8 cellular contexts compared by ENCODE assay signal in the genomic region with DNA sequence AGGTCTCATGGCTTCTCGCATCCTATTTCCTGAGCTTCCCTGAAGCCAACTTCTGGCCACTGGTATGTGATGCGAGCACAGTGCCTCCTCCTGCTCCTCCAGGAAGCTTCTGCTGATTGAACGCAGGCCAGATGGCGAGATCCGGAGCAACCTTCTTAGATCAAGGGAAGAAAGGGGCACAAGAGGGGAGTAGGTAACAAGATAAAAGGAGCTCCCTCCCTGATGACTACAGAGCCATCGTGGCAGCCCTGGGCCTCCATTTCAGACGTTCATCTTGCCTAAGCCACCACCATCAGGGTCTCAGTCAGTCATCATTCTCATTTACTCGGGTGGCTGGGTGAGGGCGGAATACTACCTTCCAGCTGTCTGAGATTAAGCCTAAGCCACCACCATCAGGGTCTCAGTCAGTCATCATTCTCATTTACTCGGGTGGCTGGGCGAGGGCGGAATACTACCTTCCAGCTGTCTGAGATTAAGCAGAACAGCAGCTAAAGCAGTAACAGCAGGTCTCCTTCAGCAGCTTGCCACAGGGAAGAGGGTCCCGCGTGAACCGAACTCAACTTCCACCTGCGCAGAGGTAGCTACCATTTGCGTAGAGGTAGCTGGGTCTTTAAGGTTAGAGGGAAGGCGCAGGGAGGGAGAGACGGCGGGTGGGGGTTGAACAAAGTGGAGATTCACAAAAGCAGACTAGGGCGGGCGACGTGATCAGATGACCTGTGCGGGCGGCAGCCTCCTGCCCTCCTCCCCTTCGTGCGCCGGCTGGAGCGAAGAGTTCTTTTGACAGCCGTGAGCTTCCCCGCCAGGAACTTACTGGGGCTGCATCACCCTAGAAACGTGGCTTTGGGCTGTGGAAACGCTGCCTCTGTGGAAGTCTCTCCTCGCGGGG. TPM values are rescaled to one million over a fixed set of nuclear protein-coding genes. Genes with fewer than 3 reads are reported as not detected.
DNase-seq lines count a peak whose midpoint lies in the region; FAIRE-seq and TF ChIP-seq lines count a peak whose summit lies in the region.

No MANE protein-coding gene starts in this region.

- peak overlapping the region; percentile 92 for H3K4me3 Mint-ChIP-seq in mesothelial cell of epicardium

- peak overlapping the region; percentile 76 for H3K4me3 ChIP-seq in HFF-Myc (replicated peaks; ENCODE audit: low read depth, low read length)

- no peaks in the 10 kb centered on the region for H3K27me3 Mint-ChIP-seq in mesothelial cell of epicardium (ENCODE audit: low read depth)

- DNase-seq in GM12891 (ENCODE audit: insufficient read length, low spot score) (no peak), HFF-Myc (ENCODE audit: extremely low read depth, low read depth) (no peak), NCI-H2029 (lab: John Stamatoyannopoulos, UW) (peak; percentile 34), mesothelial cell of epicardium (ENCODE audit: low spot score in 2 of 2, unreplicated experiment in 2 of 2) (no peak), D721Med (ENCODE audit: insufficient read length, low spot score) (no peak)
- DNase-seq in activated CD4-positive, alpha-beta T cell treated with anti-CD3 and anti-CD28 coated beads, Interleukin-2, amount 50 U/mL, for 48 hours: peak; percentile 71 to 74
- peak; percentile 59 for DNase-seq in effector CD4-positive, alpha-beta T cell
- DNase-seq in stimulated activated CD8-positive, alpha-beta memory T cell treated with anti-CD3 and anti-CD28 coated beads, Interleukin-4, amount 100 ng/mL, for 1 hour (ENCODE audit: low read depth in 2 of 2, low spot score in 1 of 2): peak; percentile 34 to 53

- peak; percentile 65 for TF ChIP-seq POLR2A in GM12891 (IDR thresholded peaks at IDR 0.05; ENCODE audit: low read depth, low read length)

- peaks cover 30% of the 10 kb centered on the region for H3K36me3 Mint-ChIP-seq in mesothelial cell of epicardium

- FAIRE-seq in GM12891 (lab: Jason Lieb, UNC) (peak; percentile 81), D721Med (lab: Jason Lieb, UNC) (no peak)

- no peak for TF ChIP-seq CTCF in HFF-Myc (IDR thresholded peaks at IDR 0.05; ENCODE audit: low read depth, low read length, missing control alignments)
- no peak for TF ChIP-seq CTCF in mesothelial cell of epicardium (IDR thresholded peaks at IDR 0.05; ENCODE audit: unreplicated experiment)
- no peak for TF ChIP-seq CTCF in D721Med (IDR thresholded peaks at IDR 0.05; ENCODE audit: insufficient read depth, missing control alignments)

- H3K9me3 Mint-ChIP-seq in mesothelial cell of epicardium: peaks cover 27% of the 10 kb centered on the region

- peak overlapping the region; percentile 99 for H3K27ac Mint-ChIP-seq in mesothelial cell of epicardium

- H3K4me1 Mint-ChIP-seq in mesothelial cell of epicardium: peaks cover 28% of the 10 kb centered on the region

TF ChIP-seq in GM12891, 5 proteins besides CTCF, POLR2A, EP300 and RAD21:
- TF ChIP-seq POU2F2 (IDR thresholded peaks at IDR 0.05; ENCODE audit: low read depth, low read length) (0 out of 2 replicates have a peak, but pooled peaks have one; percentile 46), TAF1 (IDR thresholded peaks at IDR 0.05; ENCODE audit: low read depth, low read length) (peak; percentile 38; the same call in 1 of the 2 replicates), POLR2AphosphoS5 (IDR thresholded peaks at IDR 0.05; ENCODE audit: low read depth, low read length) (peak; percentile 83), SPI1 (IDR thresholded peaks at IDR 0.05; ENCODE audit: low read depth, low read length) (no peak), PAX5 (IDR thresholded peaks at IDR 0.05; ENCODE audit: insufficient read depth, low read length, severe bottlenecking) (no peak)

RNA-seq across cellular contexts. Expression of a gene that starts 27.9 kb away (rescaled TPM):
- polyA plus RNA-seq in GM12891 (2012; ENCODE audit: low read depth, missing spikeins): 67.1 TPM
- total RNA-seq in mesothelial cell of epicardium: 91.4 to 93.8 TPM (median 92.3 TPM) in 3 replicates

RNA-seq across cellular contexts. Expression of a gene that starts 30.6 kb away (rescaled TPM):
- polyA plus RNA-seq in GM12891 (2012; ENCODE audit: low read depth, missing spikeins): 14.6 TPM
- 48.4 to 49.8 TPM (median 48.9 TPM) in 3 replicates for total RNA-seq in mesothelial cell of epicardium

Comparison
In these comparisons a context has a peak if more than half of its experiments do, and no peak if none do; other contexts are left out.
1. DNase-seq: peak in NCI-H2029 (single experiment), activated CD4-positive, alpha-beta T cell treated with anti-CD3 and anti-CD28 coated beads, Interleukin-2, amount 50 U/mL, for 48 hours (2 of 2), effector CD4-positive, alpha-beta T cell (single experiment) and stimulated activated CD8-positive, alpha-beta memory T cell treated with anti-CD3 and anti-CD28 coated beads, Interleukin-4, amount 100 ng/mL, for 1 hour (2 of 2); none in GM12891 (single experiment), HFF-Myc (single experiment), mesothelial cell of epicardium (0 of 2) and D721Med (single experiment).